Comparison of ENCODE assay signal across 19 cellular contexts in genomic region chr10:74541375-74541774, GRCh38.
DNase-seq lines count a peak whose midpoint lies in the region; TF ChIP-seq lines count a peak whose summit lies in the region.
"Had no signal": no experiment of that assay in that cellular context is flagged by ENCODE, and none has a peak within 500 bp of the region (broad histone marks: within the 10 kb centered on the region; RNA-seq: fewer than 3 reads in every experiment).

No MANE protein-coding gene starts in this region.

- H3K9me2 ChIP-seq in hepatocyte (replicated peaks; ENCODE audit: insufficient read depth): no peaks in the 10 kb centered on the region

- POLR2A ChIA-PET in MCF 10A (lab: Yijun Ruan, JAX): interaction anchor here (1.0 kb wide), 1 partner anchor 19 kb away, joined by 4 read pairs; no protein-coding TSS in a partner anchor

- H3K79me2 ChIP-seq in hepatocyte: no peaks in the 10 kb centered on the region
- no peaks in the 10 kb centered on the region for H3K79me2 ChIP-seq in smooth muscle cell (ENCODE audit: low read depth)

- H2AFZ ChIP-seq in hepatocyte (no peak overlapping the region), smooth muscle cell (ENCODE audit: low read depth) (no peak overlapping the region)
- H2AFZ ChIP-seq: GM23338 had no signal

- no peak for DNase-seq in MCF 10A (ENCODE audit: unreplicated experiment)
- DNase-seq in breast epithelium (ENCODE audit: low spot score in 2 of 2): no peak
- no peak for DNase-seq in hepatocyte (ENCODE audit: low spot score)
- DNase-seq in smooth muscle cell (lab: John Stamatoyannopoulos, UW; ENCODE audit: unreplicated experiment): no peak
- DNase-seq in tibial nerve (ENCODE audit: low spot score in 2 of 2): no peak
- DNase-seq in NCI-H345 (lab: John Stamatoyannopoulos, UW): no peak
- DNase-seq: Caco-2; CD4-positive, CD25-positive, alpha-beta regulatory T cell; CD8-positive, alpha-beta T cell; DMS153; DND-41; GDM1; H9 had no signal

- peaks cover 13% of the 10 kb centered on the region for H3K4me1 Mint-ChIP-seq in MCF 10A (ENCODE audit: insufficient read depth, unreplicated experiment)

- no TSS peak for BruUV-seq in MCF 10A (replicated peaks; lab: Mats Ljungman, UMichigan)

- no peak overlapping the region for H3K4me2 ChIP-seq in hepatocyte
- H3K4me2 ChIP-seq in smooth muscle cell: no peak overlapping the region
- H3K4me2 ChIP-seq: BLaER1, GM23338 had no signal

- no peak overlapping the region for H3K9ac ChIP-seq in smooth muscle cell (ENCODE audit: low read depth)
- H3K9ac ChIP-seq: BLaER1 had no signal

- TF ChIP-seq POLR2A in breast epithelium (IDR thresholded peaks at IDR 0.05) (no peak), tibial nerve (IDR thresholded peaks at IDR 0.05) (no peak)

- no peaks in the 10 kb centered on the region for H3K9me3 Mint-ChIP-seq in MCF 10A (ENCODE audit: unreplicated experiment)
- H3K9me3 Mint-ChIP-seq: CD8-positive, alpha-beta T cell; GM23338; H9 had no signal

- no peaks in the 10 kb centered on the region for H3K27me3 Mint-ChIP-seq in MCF 10A (ENCODE audit: insufficient read depth, unreplicated experiment)
- H3K27me3 Mint-ChIP-seq: B cell; CD4-positive, CD25-positive, alpha-beta regulatory T cell had no signal

- H3K4me1 ChIP-seq in breast epithelium (no peaks in the 10 kb centered on the region), hepatocyte (ENCODE audit: insufficient read depth) (no peaks in the 10 kb centered on the region), smooth muscle cell (ENCODE audit: low read depth) (peaks cover 4% of the 10 kb centered on the region), tibial nerve (no peaks in the 10 kb centered on the region)
- H3K4me1 ChIP-seq: BLaER1, Caco-2 had no signal

- no peak for TF ChIP-seq CTCF in MCF 10A (IDR thresholded peaks at IDR 0.05; ENCODE audit: unreplicated experiment)
- no peak for TF ChIP-seq CTCF in breast epithelium (IDR thresholded peaks at IDR 0.05)
- no peak for TF ChIP-seq CTCF in hepatocyte (IDR thresholded peaks at IDR 0.05; ENCODE audit: poor library complexity)
- TF ChIP-seq CTCF in smooth muscle cell (IDR thresholded peaks at IDR 0.05; ENCODE audit: borderline replicate concordance, insufficient read depth, poor library complexity, severe bottlenecking): no peak
- no peak for TF ChIP-seq CTCF in tibial nerve (IDR thresholded peaks at IDR 0.05)

- H3K4me3 ChIP-seq in breast epithelium: no peak overlapping the region
- no peak overlapping the region for H3K4me3 ChIP-seq in hepatocyte
- H3K4me3 ChIP-seq in smooth muscle cell: no peak overlapping the region
- no peak overlapping the region for H3K4me3 ChIP-seq in tibial nerve
- H3K4me3 ChIP-seq: BLaER1, GM12878, GM23338 had no signal

- H3K27me3 ChIP-seq in breast epithelium (no peaks in the 10 kb centered on the region), hepatocyte (no peaks in the 10 kb centered on the region), smooth muscle cell (ENCODE audit: low read depth) (no peaks in the 10 kb centered on the region), tibial nerve (no peaks in the 10 kb centered on the region)
- H3K27me3 ChIP-seq: BLaER1 had no signal

- H3K36me3 Mint-ChIP-seq in MCF 10A (ENCODE audit: insufficient read depth, unreplicated experiment): no peaks in the 10 kb centered on the region
- H3K36me3 Mint-ChIP-seq: CD4-positive, CD25-positive, alpha-beta regulatory T cell; CD8-positive, alpha-beta T cell had no signal

- H3F3A ChIP-seq in smooth muscle cell (ENCODE audit: low read depth): no peaks in the 10 kb centered on the region

- peak overlapping the region; percentile 54 for H3K27ac Mint-ChIP-seq in MCF 10A (ENCODE audit: low read depth, unreplicated experiment)
- H3K27ac Mint-ChIP-seq: B cell; CD8-positive, alpha-beta T cell; GM23338; H9 had no signal

- no peak overlapping the region for H3K27ac ChIP-seq in breast epithelium
- peak overlapping the region; percentile 6 for H3K27ac ChIP-seq in hepatocyte
- peak overlapping the region; percentile 16 for H3K27ac ChIP-seq in smooth muscle cell (ENCODE audit: low read depth)
- no peak overlapping the region for H3K27ac ChIP-seq in tibial nerve
- H3K27ac ChIP-seq: 22Rv1, BLaER1, C4-2B had no signal

- 90% methylated on average over 1 of the region's 1 CpG for WGBS in hepatocyte (ENCODE audit: low lambda C conversion rate, missing lambda C conversion rate)
- WGBS in smooth muscle cell (ENCODE audit: low lambda C conversion rate): 91% methylated on average over 1 of the region's 1 CpG
- 94 to 98% methylated on average over 1 of the region's 1 CpG for WGBS in tibial nerve, 2 donors

- no peaks in the 10 kb centered on the region for H3K36me3 ChIP-seq in breast epithelium
- H3K36me3 ChIP-seq in hepatocyte (replicated peaks; ENCODE audit: insufficient read depth, low read depth): no peaks in the 10 kb centered on the region
- no peaks in the 10 kb centered on the region for H3K36me3 ChIP-seq in smooth muscle cell (ENCODE audit: low read depth)
- H3K36me3 ChIP-seq in tibial nerve: no peaks in the 10 kb centered on the region
- H3K36me3 ChIP-seq: BLaER1 had no signal

- no peak overlapping the region for H3K4me3 Mint-ChIP-seq in MCF 10A (ENCODE audit: unreplicated experiment)
- H3K4me3 Mint-ChIP-seq: B cell; CD4-positive, CD25-positive, alpha-beta regulatory T cell; CD8-positive, alpha-beta T cell; GM23338; H9 had no signal

- TF ChIP-seq EP300 in tibial nerve (IDR thresholded peaks at IDR 0.05): no peak

- H4K20me1 ChIP-seq in hepatocyte (ENCODE audit: insufficient read depth, poor library complexity, severe bottlenecking) (no peaks in the 10 kb centered on the region), smooth muscle cell (ENCODE audit: low read depth) (no peaks in the 10 kb centered on the region)
- H4K20me1 ChIP-seq: BLaER1 had no signal

- intact Hi-C loops in MCF 10A (cut with micrococcal nuclease) (no loop called here), breast epithelium (cut with DNase I; ENCODE audit: low total_unique reads) (no loop called here)

- CTCF ChIA-PET in MCF 10A (lab: Yijun Ruan, JAX): no interaction called here

- H3K9me3 ChIP-seq in breast epithelium (no peaks in the 10 kb centered on the region), hepatocyte (ENCODE audit: low read depth) (no peaks in the 10 kb centered on the region), smooth muscle cell (replicated peaks; ENCODE audit: low read depth) (no peaks in the 10 kb centered on the region), tibial nerve (no peaks in the 10 kb centered on the region)
- H3K9me3 ChIP-seq: BLaER1, Caco-2 had no signal

Comparison
In these comparisons a context has a peak if more than half of its experiments do, and no peak if none do; other contexts are left out.
1. H3K27ac ChIP-seq: peak in hepatocyte (single experiment) and smooth muscle cell (single experiment); none in breast epithelium (0 of 2) and tibial nerve (0 of 4).